Comparison of ENCODE assay signal across 1 cellular context in genomic region chr11:121292503-121293275, GRCh38.
A peak's percentile ranks its signal among the peaks of the same experiment; 100 is the strongest.
TF ChIP-seq lines count a peak whose summit lies in the region.

SC5D (plus strand) TSS chr11:121292771; CDS start chr11:121303376, 10,605 bp downstream.

TF ChIP-seq in K562, 482 proteins besides CTCF, POLR2A, EP300 and RAD21 (continued from another document):
- no peak for TF ChIP-seq HBP1 (CRISPR knock-in tag; IDR thresholded peaks at IDR 0.05)
- peak; percentile 70 for TF ChIP-seq TAF9B (IDR thresholded peaks at IDR 0.05; ENCODE audit: partially characterized antibody)
- TF ChIP-seq POLR2G (IDR thresholded peaks at IDR 0.05; ENCODE audit: low read depth, low read length), result peak; percentile 94
- TF ChIP-seq KLF13 (tag; IDR thresholded peaks at IDR 0.05; ENCODE audit: borderline replicate concordance, low read depth), result peak; percentile 89
- TF ChIP-seq CHAMP1 (IDR thresholded peaks at IDR 0.05), result no peak
- TF ChIP-seq PKNOX1 (IDR thresholded peaks at IDR 0.05), result peak; percentile 56
- TF ChIP-seq LCOR (CRISPR knock-in tag; IDR thresholded peaks at IDR 0.05), result peak; percentile 9; the same call in 1 of the 2 replicates
- peak; percentile 34; the same call in 1 of the 2 replicates for TF ChIP-seq MYC (IDR thresholded peaks at IDR 0.05; ENCODE audit: low read depth, low read length)
- no peak for TF ChIP-seq MYC (CRISPR knock-in tag; IDR thresholded peaks at IDR 0.05; ENCODE audit: borderline replicate concordance, low read depth)
- TF ChIP-seq PHF8 (IDR thresholded peaks at IDR 0.05; ENCODE audit: borderline replicate concordance, low read length), result peak; percentile 71
- no peak; a peak in 1 of 4 replicates for TF ChIP-seq TEAD1 (CRISPR knock-in tag; IDR thresholded peaks at IDR 0.05)
- peak; percentile 83 for TF ChIP-seq SUPT5H (IDR thresholded peaks at IDR 0.05)
- no peak for TF ChIP-seq NR2C2 (CRISPR knock-in tag; IDR thresholded peaks at IDR 0.05)
- no peak for TF ChIP-seq NR2C2 (tag; IDR thresholded peaks at IDR 0.05)
- 0 out of 4 replicates have a peak, but pooled peaks of 1 of the 2 experiments have one; percentile 12 for TF ChIP-seq FOXK2 (conservative IDR thresholded peaks at IDR 0.05 in 1 of 2, IDR thresholded peaks at IDR 0.05 in 1 of 2; ENCODE audit: low read depth in 2 of 2)
- TF ChIP-seq ESRRA (IDR thresholded peaks at IDR 0.05; ENCODE audit: borderline replicate concordance, low read depth), result peak; percentile 76; the same call in 1 of the 2 replicates
- peak; percentile 91 for TF ChIP-seq RBFOX2 (IDR thresholded peaks at IDR 0.05; ENCODE audit: low read depth, low read length)
- TF ChIP-seq L3MBTL2 (IDR thresholded peaks at IDR 0.05), result peak; percentile 76
- peak; percentile 42; the same call in 1 of the 2 replicates for TF ChIP-seq TAF7 (tag; IDR thresholded peaks at IDR 0.05)
- no peak for TF ChIP-seq ZNF121 (CRISPR knock-in tag; conservative IDR thresholded peaks at IDR 0.05)
- TF ChIP-seq PHF21A (IDR thresholded peaks at IDR 0.05; ENCODE audit: borderline replicate concordance, low read depth), result 0 out of 2 replicates have a peak, but pooled peaks have one; percentile 58
- TF ChIP-seq FOS (IDR thresholded peaks at IDR 0.05; ENCODE audit: extremely low read depth, insufficient read length), result peak; percentile 65
- no peak for TF ChIP-seq NR3C1 (CRISPR knock-in tag; IDR thresholded peaks at IDR 0.05)
- peak; percentile 75 for TF ChIP-seq TBP (optimal IDR thresholded peaks at IDR 0.05; ENCODE audit: low read depth, low read length)
- peak; percentile 70; the same call in 1 of the 2 replicates for TF ChIP-seq GTF2E2 (tag; IDR thresholded peaks at IDR 0.05)
- TF ChIP-seq MED1 (CRISPR knock-in tag; IDR thresholded peaks at IDR 0.05; ENCODE audit: borderline replicate concordance), result no peak
- peak; percentile 78 for TF ChIP-seq CBFA2T2 (conservative IDR thresholded peaks at IDR 0.05)
- no peak for TF ChIP-seq DLX4 (CRISPR knock-in tag; IDR thresholded peaks at IDR 0.05)
- TF ChIP-seq ID3 (CRISPR knock-in tag; IDR thresholded peaks at IDR 0.05), result no peak
- TF ChIP-seq ID3 (tag; IDR thresholded peaks at IDR 0.05), result no peak
- TF ChIP-seq SMARCA5 (IDR thresholded peaks at IDR 0.05), result 0 out of 2 replicates have a peak, but pooled peaks have one; percentile 27
